ENCODE assay signal across 22 cellular contexts in the genomic region with DNA sequence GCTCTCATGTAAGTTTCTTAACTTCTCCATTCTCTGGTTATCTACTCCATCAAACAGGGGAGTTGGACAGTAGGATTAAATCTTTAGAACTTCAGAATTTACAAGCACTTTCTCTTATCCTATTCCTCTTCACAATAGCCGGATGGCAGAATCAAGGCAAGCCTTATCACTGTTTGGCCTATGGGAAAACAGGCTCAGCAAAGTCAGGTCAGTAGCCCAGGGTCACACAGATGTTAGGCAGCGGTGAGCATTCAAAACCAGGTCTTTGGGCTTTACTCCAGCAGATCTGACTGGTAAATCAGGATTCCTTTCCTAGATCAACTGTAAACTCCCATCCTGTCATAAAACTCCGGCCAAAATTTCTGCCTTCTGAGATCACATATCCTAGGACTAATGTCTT.
DNase-seq lines count a peak whose midpoint lies in the region; ATAC-seq, FAIRE-seq and TF ChIP-seq lines count a peak whose summit lies in the region.
"Had no signal": no experiment of that assay in that cellular context is flagged by ENCODE, and none has a peak within 500 bp of the region (broad histone marks: within the 10 kb centered on the region; RNA-seq: fewer than 3 reads in every experiment).

No MANE protein-coding gene starts in this region.

- H3K27ac Mint-ChIP-seq in mesothelial cell of epicardium, result peak overlapping the region; percentile 85
- no peak overlapping the region for H3K27ac Mint-ChIP-seq in immature natural killer cell
- H3K27ac Mint-ChIP-seq: CD8-positive, alpha-beta T cell; HFFc6 had no signal

- H2BK12ac ChIP-seq in H1 (ENCODE audit: low read depth, low read length), result no peak overlapping the region

- peaks cover 2 to 3% of the 10 kb centered on the region in 2 experiments; a peak in 1 of 4 replicates for H3K9me3 ChIP-seq in H1 (ENCODE audit: insufficient read depth in 2 of 2, low read depth in 1 of 2, low read length in 1 of 2)
- H3K9me3 ChIP-seq in thyroid gland, result no peaks in the 10 kb centered on the region
- H3K9me3 ChIP-seq: Peyer's patch had no signal

- H3K27me3 Mint-ChIP-seq in mesothelial cell of epicardium (ENCODE audit: low read depth) (no peaks in the 10 kb centered on the region), immature natural killer cell (ENCODE audit: low read depth in 3 of 3) (peaks cover under 1 to 5% (median 5%) of the 10 kb centered on the region in 3 donors)

- H2AFZ ChIP-seq in H1 (ENCODE audit: low read length), result no peak overlapping the region
- H2AFZ ChIP-seq: parathyroid adenoma had no signal

- H2BK15ac ChIP-seq in H1 (ENCODE audit: low read length), result no peak overlapping the region

- no peak overlapping the region for H3K18ac ChIP-seq in H1 (ENCODE audit: extremely low read depth, low read length)

- CTCF ChIA-PET in H1 (lab: Charles Lee; ENCODE audit: partially characterized antibody), result no interaction called here

- ATAC-seq in Right ventricle myocardium superior (ENCODE audit: poor library complexity) (peak; percentile 32), HG02973 (IDR thresholded peaks at IDR 0.05; ENCODE audit: unreplicated experiment) (no peak)
- ATAC-seq: CD8-positive, alpha-beta T cell; foreskin keratinocyte; GM12878 had no signal

- no peaks in the 10 kb centered on the region for H4K20me1 ChIP-seq in H1 (replicated peaks in 1 of 2; ENCODE audit: control insufficient read depth in 1 of 2, insufficient read depth in 2 of 2, low read length in 2 of 2)

- no peak overlapping the region; a peak in 1 of 4 replicates for H3K4me2 ChIP-seq in H1 (ENCODE audit: insufficient read depth in 1 of 2, low read depth in 2 of 2, low read length in 2 of 2)

- H3K4me1 Mint-ChIP-seq in mesothelial cell of epicardium (peaks cover 31% of the 10 kb centered on the region), immature natural killer cell (no peaks in the 10 kb centered on the region)

- peaks cover 3 to 8% (median 6%) of the 10 kb centered on the region in 4 experiments; a peak in 5 of 7 replicates for H3K4me1 ChIP-seq in H1 (replicated peaks in 1 of 4; ENCODE audit: control insufficient read depth in 3 of 4, insufficient read depth in 4 of 4, low read length in 3 of 4)
- H3K4me1 ChIP-seq in thyroid gland, result peaks cover 40 to 45% of the 10 kb centered on the region in 2 donors
- H3K4me1 ChIP-seq: foreskin keratinocyte, parathyroid adenoma, Peyer's patch had no signal

- H2BK20ac ChIP-seq in H1 (ENCODE audit: low read length), result peak overlapping the region; percentile 29; the same call in 1 of the 2 replicates

- H3K27me3 ChIP-seq in H1 (replicated peaks in 1 of 4; ENCODE audit: control insufficient read depth in 3 of 4, extremely low read depth in 1 of 4, insufficient read depth in 3 of 4, low read length in 3 of 4), result peaks cover 0 to 2% (median 0%) of the 10 kb centered on the region in 4 experiments; a peak in 2 of 7 replicates
- H3K27me3 ChIP-seq in thyroid gland, result no peaks in the 10 kb centered on the region
- H3K27me3 ChIP-seq: foreskin keratinocyte, Peyer's patch had no signal

- no peaks in the 10 kb centered on the region for H3K79me1 ChIP-seq in H1 (ENCODE audit: low read depth, low read length)

- no peaks in the 10 kb centered on the region for H3K23me2 ChIP-seq in H1 (ENCODE audit: low read depth, low read length)

- peaks cover 3% of the 10 kb centered on the region for H3K9me3 Mint-ChIP-seq in mesothelial cell of epicardium
- H3K9me3 Mint-ChIP-seq in immature natural killer cell, result no peaks in the 10 kb centered on the region
- H3K9me3 Mint-ChIP-seq: CD8-positive, alpha-beta T cell; HFFc6 had no signal

- TF ChIP-seq CTCF in H1 (IDR thresholded peaks at IDR 0.05; ENCODE audit: control extremely low read depth in 1 of 3, insufficient read depth in 1 of 3, low read depth in 1 of 3, low read length in 3 of 3) (no peak), mesothelial cell of epicardium (IDR thresholded peaks at IDR 0.05; ENCODE audit: unreplicated experiment) (no peak), thyroid gland (IDR thresholded peaks at IDR 0.05) (no peak)

- H3K27ac ChIP-seq in H1 (ENCODE audit: low read depth, low read length) (no peak overlapping the region), thyroid gland (peak overlapping the region; percentile 82 to 95 (median 94))
- H3K27ac ChIP-seq: foreskin keratinocyte, parathyroid adenoma, Peyer's patch had no signal

- no peak for TF ChIP-seq POLR2A in H1 (IDR thresholded peaks at IDR 0.05; ENCODE audit: control extremely low read depth in 1 of 2, low read depth in 2 of 2, low read length in 2 of 2)
- TF ChIP-seq POLR2A in thyroid gland (IDR thresholded peaks at IDR 0.05), result no peak

- no peak for TF ChIP-seq RAD21 in H1 (IDR thresholded peaks at IDR 0.05 in 1 of 2, conservative IDR thresholded peaks at IDR 0.05 in 1 of 2; ENCODE audit: low read depth in 2 of 2, low read length in 2 of 2)

- no peak for FAIRE-seq in H1 (lab: Jason Lieb, UNC)
- FAIRE-seq: GM12878 had no signal

- no peak overlapping the region for H4K8ac ChIP-seq in H1 (ENCODE audit: extremely low read depth, insufficient read depth, low read length)

- H3K36me3 ChIP-seq in H1 (ENCODE audit: control insufficient read depth in 2 of 4, insufficient read depth in 4 of 4, low read length in 3 of 4), result no peaks in the 10 kb centered on the region
- no peaks in the 10 kb centered on the region for H3K36me3 ChIP-seq in thyroid gland
- H3K36me3 ChIP-seq: Peyer's patch had no signal

- H4K91ac ChIP-seq in H1 (replicated peaks; ENCODE audit: insufficient read length, low read length), result peak overlapping the region; percentile 49

- no peak overlapping the region for H2AK5ac ChIP-seq in H1 (ENCODE audit: low read depth, low read length)

- no peaks in the 10 kb centered on the region for H3K79me2 ChIP-seq in H1 (ENCODE audit: control insufficient read depth in 1 of 2, insufficient read depth in 2 of 2, low read length in 2 of 2)
- H3K79me2 ChIP-seq: parathyroid adenoma had no signal

- H2BK5ac ChIP-seq in H1 (ENCODE audit: low read depth, low read length), result peak overlapping the region; percentile 26; the same call in 1 of the 2 replicates

- POLR2A ChIA-PET in H1 (lab: Charles Lee; ENCODE audit: partially characterized antibody), result no interaction called here

- no peak overlapping the region for H3K23ac ChIP-seq in H1 (ENCODE audit: insufficient read length)

- DNase-seq in Right ventricle myocardium superior (no peak), cardiac septum (ENCODE audit: low spot score) (no peak), H1 (ENCODE audit: low read depth in 1 of 2, low spot score in 2 of 2) (no peak), mesothelial cell of epicardium (ENCODE audit: low spot score in 2 of 2, unreplicated experiment in 2 of 2) (no peak), thyroid gland (peak; percentile 33 to 43), occipital lobe (lab: John Stamatoyannopoulos, UW) (no peak), immature natural killer cell (no peak)
- DNase-seq: 8988T; aorta; CD8-positive, alpha-beta T cell; HFFc6; MM.1S; NCI-H2029 treated with DMSO at 0.1 percent for 48 hours; NCI-H69; Peyer's patch; stimulated activated CD4-positive, alpha-beta T cell treated with anti-CD3 and anti-CD28 coated beads, Interleukin-12 subunit alpha, Interleukin-12 subunit beta, amount 100 ng/mL, for 4 hours; T-helper 1 cell had no signal

- H3K14ac ChIP-seq in H1 (ENCODE audit: insufficient read length), result no peak overlapping the region

- intact Hi-C loops in Right ventricle myocardium superior (cut with DNase I) (no loop called here), cardiac septum (cut with DNase I) (no loop called here), thyroid gland (cut with DNase I) (no loop called here)

- H4K5ac ChIP-seq in H1 (ENCODE audit: insufficient read length, low read depth, low read length), result no peak overlapping the region

- H3K4me3 Mint-ChIP-seq in mesothelial cell of epicardium (no peak overlapping the region), immature natural killer cell (no peak overlapping the region)
- H3K4me3 Mint-ChIP-seq: CD8-positive, alpha-beta T cell; HFFc6; WTC11 had no signal

- WGBS in H1 (ENCODE audit: extremely low coverage in 1 of 2, insufficient coverage in 1 of 2, insufficient read length in 1 of 2, insufficient replicate concordance in 2 of 2, low coverage in 1 of 2, low lambda C conversion rate in 2 of 2, missing lambda C conversion rate in 1 of 2), 2 experiments, result 87% methylated on average over 3 of the region's 3 CpGs; no CpG with 5 or more reads in 1 of the 2 experiments
- WGBS in thyroid gland, 2 donors, result 52% methylated on average over 3 of the region's 3 CpGs

- H3K56ac ChIP-seq in H1 (replicated peaks; ENCODE audit: insufficient read length, low read depth, low read length), result no peak overlapping the region

- no peak for TF ChIP-seq EP300 in H1 (IDR thresholded peaks at IDR 0.05; ENCODE audit: borderline replicate concordance in 1 of 2, low read depth in 2 of 2, low read length in 2 of 2)

- H3K36me3 Mint-ChIP-seq in mesothelial cell of epicardium, result no peaks in the 10 kb centered on the region
- no peaks in the 10 kb centered on the region for H3K36me3 Mint-ChIP-seq in immature natural killer cell
- H3K36me3 Mint-ChIP-seq: CD8-positive, alpha-beta T cell had no signal

- no peak overlapping the region for H3K9ac ChIP-seq in H1 (replicated peaks in 1 of 4; ENCODE audit: extremely low read depth in 1 of 4, low read depth in 3 of 4, low read length in 3 of 4)
- H3K9ac ChIP-seq: parathyroid adenoma had no signal

- H2BK120ac ChIP-seq in H1 (replicated peaks; ENCODE audit: low read depth, low read length), result peak overlapping the region; percentile 5

- H3K4me3 ChIP-seq in H1 (ENCODE audit: extremely low read depth in 1 of 4, insufficient read depth in 2 of 4, low read depth in 3 of 4, low read length in 4 of 4) (no peak overlapping the region), thyroid gland (replicated peaks in 1 of 3) (no peak overlapping the region)
- H3K4me3 ChIP-seq: GM12878, Peyer's patch had no signal

- H3K4ac ChIP-seq in H1 (replicated peaks; ENCODE audit: insufficient read length, low read depth, low read length), result no peak overlapping the region

TF ChIP-seq in H1, 55 proteins besides CTCF, POLR2A, EP300 and RAD21 (continues in another document):
- TF ChIP-seq KDM1A (IDR thresholded peaks at IDR 0.05; ENCODE audit: borderline replicate concordance, low read length), result no peak
- TF ChIP-seq GTF2F1 (IDR thresholded peaks at IDR 0.05; ENCODE audit: borderline replicate concordance, low read depth, low read length), result no peak
- TF ChIP-seq SRF (IDR thresholded peaks at IDR 0.05; ENCODE audit: low read depth, low read length), result no peak
- TF ChIP-seq POLR2AphosphoS5 (IDR thresholded peaks at IDR 0.05; ENCODE audit: low read depth, low read length), result no peak
- no peak for TF ChIP-seq RNF2 (IDR thresholded peaks at IDR 0.05; ENCODE audit: borderline replicate concordance, low read depth, low read length, missing control alignments, poor library complexity, severe bottlenecking)
- TF ChIP-seq KDM5A (IDR thresholded peaks at IDR 0.05; ENCODE audit: low read length), result no peak

Comparison
In these comparisons a context has a peak if more than half of its experiments do, and no peak if none do; other contexts are left out.
1. DNase-seq: peak in thyroid gland (2 of 2); none in Right ventricle myocardium superior (single experiment), cardiac septum (single experiment), H1 (0 of 2), mesothelial cell of epicardium (0 of 2), occipital lobe (single experiment) and immature natural killer cell (0 of 3).